In genomic region chr6:108157234-108157971, GRCh38 we compare ENCODE assay signal across 11 cellular contexts. TPM values are rescaled to one million over a fixed set of nuclear protein-coding genes. Genes with fewer than 3 reads are reported as not detected.
DNase-seq lines count a peak whose midpoint lies in the region; ATAC-seq and TF ChIP-seq lines count a peak whose summit lies in the region.
"Had no signal": no experiment of that assay in that cellular context is flagged by ENCODE, and none has a peak within 500 bp of the region (broad histone marks: within the 10 kb centered on the region; RNA-seq: fewer than 3 reads in every experiment).

No MANE protein-coding gene starts in this region.

- no peak for TF ChIP-seq EP300 in neural cell (conservative IDR thresholded peaks at IDR 0.05; ENCODE audit: poor library complexity, severe bottlenecking)

- H3K4me1 ChIP-seq in BLaER1 treated with 17β-estradiol and CSF1 and Interleukin-3, amounts not matched to agents 10 nM and 100 nM: peaks cover 0 to 6% (median 0%) of the 10 kb centered on the region in 10 experiments; a peak in 5 of 20 replicates

- no peaks in the 10 kb centered on the region for H3K9me2 ChIP-seq in neural cell (ENCODE audit: insufficient read depth, low read length)

- H3K9ac ChIP-seq in BLaER1 treated with 17β-estradiol and CSF1 and Interleukin-3, amounts not matched to agents 10 nM and 100 nM: no peak overlapping the region
- H3K9ac ChIP-seq in neural cell (ENCODE audit: low read length): no peak overlapping the region

- peak overlapping the region in 9 of 11 experiments; percentile 0 to 73 (median 24); a peak in 11 of 22 replicates for H3K4me2 ChIP-seq in BLaER1 treated with 17β-estradiol and CSF1 and Interleukin-3, amounts not matched to agents 10 nM and 100 nM
- H3K4me2 ChIP-seq in neural cell (ENCODE audit: low read length): no peak overlapping the region

- no peaks in the 10 kb centered on the region for H3K79me2 ChIP-seq in neural cell (replicated peaks; ENCODE audit: insufficient read depth, low read length)

- no peaks in the 10 kb centered on the region for H3F3A ChIP-seq in neural cell (ENCODE audit: insufficient read depth, low read length, poor library complexity, severe bottlenecking)

- ATAC-seq in HG03521 (IDR thresholded peaks at IDR 0.05; ENCODE audit: unreplicated experiment): no peak
- no peak for ATAC-seq in HG03571 (IDR thresholded peaks at IDR 0.05; ENCODE audit: unreplicated experiment)
- no peak for ATAC-seq in GM19328 (IDR thresholded peaks at IDR 0.05; ENCODE audit: unreplicated experiment)

- peaks cover 82 to 96% (median 91%) of the 10 kb centered on the region in 11 experiments for H3K27me3 ChIP-seq in BLaER1 treated with 17β-estradiol and CSF1 and Interleukin-3, amounts not matched to agents 10 nM and 100 nM
- peaks cover 71% of the 10 kb centered on the region for H3K27me3 ChIP-seq in neural cell (ENCODE audit: insufficient read depth, low read depth, low read length)

- H3K36me3 ChIP-seq in BLaER1 treated with 17β-estradiol and CSF1 and Interleukin-3, amounts not matched to agents 10 nM and 100 nM: no peaks in the 10 kb centered on the region
- H3K36me3 ChIP-seq in neural cell (ENCODE audit: insufficient read depth, low read length): no peaks in the 10 kb centered on the region
- H3K36me3 ChIP-seq: neutrophil had no signal

- peak; percentile 63 for DNase-seq in HuH-7 (ENCODE audit: low spot score)
- DNase-seq in coronary artery (ENCODE audit: low spot score): no peak
- no peak for DNase-seq in SKM-1 treated with dmso at 0.1 percent for 144 hours (lab: John Stamatoyannopoulos, UW; ENCODE audit: unreplicated experiment)
- DNase-seq: effector CD4-positive, alpha-beta T cell; stimulated activated naive CD4-positive, alpha-beta T cell treated with Interleukin-2 at 50 U/mL for 16 hours had no signal

- H2AFZ ChIP-seq in neural cell (ENCODE audit: low read depth, low read length): no peak overlapping the region

- H3K27ac ChIP-seq in BLaER1 treated with 17β-estradiol and CSF1 and Interleukin-3, amounts not matched to agents 10 nM and 100 nM: no peak overlapping the region
- H3K27ac ChIP-seq in coronary artery (no peak overlapping the region), neural cell (ENCODE audit: low read length) (no peak overlapping the region)
- H3K27ac ChIP-seq: neutrophil had no signal

- no peak for TF ChIP-seq RAD21 in neural cell (conservative IDR thresholded peaks at IDR 0.05)

- TF ChIP-seq CTCF in coronary artery (IDR thresholded peaks at IDR 0.05) (no peak), neural cell (IDR thresholded peaks at IDR 0.05; ENCODE audit: poor library complexity, severe bottlenecking) (no peak)

- peak overlapping the region in 5 of 10 experiments; percentile 9 to 44 (median 34); a peak in 9 of 20 replicates for H3K4me3 ChIP-seq in BLaER1 treated with 17β-estradiol and CSF1 and Interleukin-3, amounts not matched to agents 10 nM and 100 nM
- peak overlapping the region; percentile 60 for H3K4me3 ChIP-seq in coronary artery
- peak overlapping the region; percentile 38 for H3K4me3 ChIP-seq in neural cell (ENCODE audit: low read length)

- peaks cover 0 to 20% (median 8%) of the 10 kb centered on the region in 11 experiments; a peak in 13 of 22 replicates for H3K9me3 ChIP-seq in BLaER1 treated with 17β-estradiol and CSF1 and Interleukin-3, amounts not matched to agents 10 nM and 100 nM (replicated peaks in 1 of 11)
- H3K9me3 ChIP-seq in neural cell (ENCODE audit: low read length): no peaks in the 10 kb centered on the region
- H3K9me3 ChIP-seq: neutrophil had no signal

- peaks cover 0 to 57% (median 18%) of the 10 kb centered on the region in 11 experiments; a peak in 12 of 22 replicates for H4K20me1 ChIP-seq in BLaER1 treated with 17β-estradiol and CSF1 and Interleukin-3, amounts not matched to agents 10 nM and 100 nM
- no peaks in the 10 kb centered on the region for H4K20me1 ChIP-seq in neural cell (ENCODE audit: insufficient read depth)

TF ChIP-seq in neural cell, 6 proteins besides CTCF, POLR2A, EP300 and RAD21:
- TF ChIP-seq REST (IDR thresholded peaks at IDR 0.05; ENCODE audit: borderline replicate concordance) (no peak), POLR2AphosphoS5 (IDR thresholded peaks at IDR 0.05) (no peak), SMC3 (conservative IDR thresholded peaks at IDR 0.05; ENCODE audit: poor library complexity) (no peak), MXI1 (conservative IDR thresholded peaks at IDR 0.05; ENCODE audit: poor library complexity, severe bottlenecking) (no peak), EZH2 (IDR thresholded peaks at IDR 0.05; ENCODE audit: borderline replicate concordance, insufficient read depth, low read length, poor library complexity, severe bottlenecking) (no peak), TAF1 (IDR thresholded peaks at IDR 0.05; ENCODE audit: low read depth) (peak; percentile 45)
TF ChIP-seq in neural cell: peak in this region for 1.

RNA-seq across cellular contexts. Expression of gene NR2E1, which starts 8.4 kb away (rescaled TPM):
- 0.50 and 1.3 TPM in 2 replicates for polyA plus RNA-seq in neural cell
- polyA minus RNA-seq in neural cell: 1.3 and 1.7 TPM in 2 replicates
